19 cellular contexts compared by ENCODE assay signal in the genomic region with DNA sequence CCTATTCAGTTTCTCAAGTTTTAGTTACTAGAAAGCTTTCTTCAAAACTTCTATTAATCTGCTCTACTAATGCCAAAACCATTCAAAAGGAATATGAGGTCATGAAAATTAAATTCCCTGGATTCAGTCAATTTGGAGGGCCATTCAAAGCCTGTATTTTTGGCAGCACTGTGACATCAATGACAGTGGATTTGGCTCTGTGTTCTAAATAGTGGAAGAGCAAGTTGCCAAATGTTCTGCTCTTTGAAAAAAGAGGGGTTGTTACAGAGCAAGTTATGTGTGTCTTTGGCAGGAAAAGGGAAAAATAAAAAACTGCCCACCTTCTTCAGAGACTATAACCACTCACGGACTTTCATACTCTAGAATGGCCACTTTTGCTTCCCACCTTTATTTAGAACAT. TPM values are rescaled to one million over a fixed set of nuclear protein-coding genes. Genes with fewer than 3 reads are reported as not detected.
"Had no signal": no experiment of that assay in that cellular context is flagged by ENCODE, and none has a peak within 500 bp of the region (broad histone marks: within the 10 kb centered on the region; RNA-seq: fewer than 3 reads in every experiment).

No MANE protein-coding gene starts in this region.

- H3K36me3 ChIP-seq: right atrium auricular region, suprapubic skin, upper lobe of left lung had no signal

- H3K9me3 ChIP-seq: gastrocnemius medialis, right atrium auricular region, suprapubic skin, tibial artery, upper lobe of left lung, vagina had no signal

- ATAC-seq: esophagus mucosa; gastrocnemius medialis; left lobe of liver; stimulated activated naive CD8-positive, alpha-beta T cell treated with anti-CD3 and anti-CD28 coated beads, Interleukin-15, Interleukin-2, amounts not matched to agents 100 U/mL and 50 U/mL, for 24 hours had no signal

- H3K4me3 ChIP-seq: coronary artery, dorsolateral prefrontal cortex, gastrocnemius medialis, right atrium auricular region, suprapubic skin, tibial artery, upper lobe of left lung, vagina had no signal

- DNase-seq: dorsolateral prefrontal cortex; effector CD8-positive, alpha-beta T cell; gastrocnemius medialis; glutamatergic neuron; islet precursor cell; mammary epithelial cell; small intestine; stimulated activated CD4-positive, alpha-beta T cell treated with anti-CD3 and anti-CD28 coated beads, Interleukin-12 subunit alpha, Interleukin-12 subunit beta, amount 100 ng/mL, for 4 hours; stimulated activated naive CD8-positive, alpha-beta T cell treated with anti-CD3 and anti-CD28 coated beads, Interleukin-15, Interleukin-2, amounts not matched to agents 100 U/mL and 50 U/mL, for 24 hours; tibial artery; upper lobe of left lung had no signal

- H3K27ac ChIP-seq: coronary artery, dorsolateral prefrontal cortex, gastrocnemius medialis, right atrium auricular region, suprapubic skin, tibial artery, upper lobe of left lung, vagina had no signal

- H3K27ac Mint-ChIP-seq: mesothelial cell of epicardium had no signal

- H3K36me3 Mint-ChIP-seq: mesothelial cell of epicardium had no signal

- FAIRE-seq: small intestine had no signal

- H3K27me3 ChIP-seq: dorsolateral prefrontal cortex, gastrocnemius medialis, right atrium auricular region, suprapubic skin, tibial artery, upper lobe of left lung, vagina had no signal

- H3K4me3 Mint-ChIP-seq: mesothelial cell of epicardium had no signal

- H3K9me3 Mint-ChIP-seq: mesothelial cell of epicardium had no signal

RNA-seq across cellular contexts. Expression of a gene that starts 3.2 kb away (rescaled TPM):
- total RNA-seq: esophagus mucosa, osteocyte had no signal
